Comparison of ENCODE assay signal across 24 cellular contexts in genomic region chr20:51796332-51796731, GRCh38. TPM values are rescaled to one million over a fixed set of nuclear protein-coding genes. Genes with fewer than 3 reads are reported as not detected.
"Had no signal": no experiment of that assay in that cellular context is flagged by ENCODE, and none has a peak within 500 bp of the region (broad histone marks: within the 10 kb centered on the region; RNA-seq: fewer than 3 reads in every experiment).

No MANE protein-coding gene starts in this region.

- H3K4me1 Mint-ChIP-seq: activated T-helper 17 cell treated with anti-CD3 and anti-CD28 coated beads, Interleukin-2, amount 50 U/mL, for 72 hours had no signal

- DNase-seq: activated B cell treated with CpG ODN at 0.5 μM for 24 hours; activated CD4-positive, alpha-beta memory T cell treated with anti-CD3 and anti-CD28 coated beads for 36 hours; activated CD4-positive, alpha-beta T cell treated with anti-CD3 and anti-CD28 coated beads for 4 hours; activated naive CD4-positive, alpha-beta T cell; activated naive CD8-positive, alpha-beta T cell treated with anti-CD3 and anti-CD28 coated beads for 36 hours; amniotic stem cell; effector memory CD4-positive, alpha-beta T cell; foreskin fibroblast; midbrain; right cardiac atrium; stimulated activated CD4-positive, alpha-beta T cell treated with anti-CD3 and anti-CD28 coated beads, Interleukin-15, amount 100 ng/mL, for 24 hours; stimulated activated CD4-positive, alpha-beta T cell treated with anti-CD3 and anti-CD28 coated beads, Interleukin-2, amount 100 ng/mL, for 48 hours; upper lobe of left lung had no signal

- H3K27ac Mint-ChIP-seq: activated B cell treated with CpG ODN at 0.5 μM for 24 hours; activated CD4-positive, alpha-beta memory T cell treated with anti-CD3 and anti-CD28 coated beads for 36 hours; activated naive CD8-positive, alpha-beta T cell treated with anti-CD3 and anti-CD28 coated beads for 36 hours; activated T-helper 17 cell treated with anti-CD3 and anti-CD28 coated beads, Interleukin-2, amount 50 U/mL, for 72 hours; dendritic cell treated with granulocyte-macrophage colony-stimulating factor and Interleukin-4, amounts not matched to agents 40 ng/mL and 50 ng/mL, for 4 days; stimulated activated naive CD8-positive, alpha-beta T cell treated with anti-CD3 and anti-CD28 coated beads, Interleukin-15, Interleukin-2, amounts not matched to agents 100 ng/mL and 50 ng/mL, for 24 hours; T-helper 2 cell treated with Interferon-gamma antibody and Interleukin-4, amounts not matched to agents 5 μg/mL and 100 μg/mL, for 36 hours had no signal

- H3K9me3 ChIP-seq: prostate gland, suprapubic skin, upper lobe of left lung had no signal

- H3K27ac ChIP-seq: hepatocyte, prostate gland, skin epidermis, suprapubic skin, upper lobe of left lung had no signal

- H3K4me3 Mint-ChIP-seq: activated B cell treated with CpG ODN at 0.5 μM for 24 hours; activated CD4-positive, alpha-beta memory T cell treated with anti-CD3 and anti-CD28 coated beads for 36 hours; activated naive CD8-positive, alpha-beta T cell treated with anti-CD3 and anti-CD28 coated beads for 36 hours; activated T-helper 17 cell treated with anti-CD3 and anti-CD28 coated beads, Interleukin-2, amount 50 U/mL, for 72 hours; dendritic cell treated with granulocyte-macrophage colony-stimulating factor and Interleukin-4, amounts not matched to agents 40 ng/mL and 50 ng/mL, for 4 days; stimulated activated naive CD8-positive, alpha-beta T cell treated with anti-CD3 and anti-CD28 coated beads, Interleukin-15, Interleukin-2, amounts not matched to agents 100 ng/mL and 50 ng/mL, for 24 hours; T-helper 2 cell treated with Interferon-gamma antibody and Interleukin-4, amounts not matched to agents 5 μg/mL and 100 μg/mL, for 36 hours had no signal

- H2AFZ ChIP-seq: hepatocyte had no signal

- H3K9me3 Mint-ChIP-seq: activated B cell treated with CpG ODN at 0.5 μM for 24 hours; activated CD4-positive, alpha-beta memory T cell treated with anti-CD3 and anti-CD28 coated beads for 36 hours; activated naive CD8-positive, alpha-beta T cell treated with anti-CD3 and anti-CD28 coated beads for 36 hours; activated T-helper 17 cell treated with anti-CD3 and anti-CD28 coated beads, Interleukin-2, amount 50 U/mL, for 72 hours; dendritic cell treated with granulocyte-macrophage colony-stimulating factor and Interleukin-4, amounts not matched to agents 40 ng/mL and 50 ng/mL, for 4 days; stimulated activated naive CD8-positive, alpha-beta T cell treated with anti-CD3 and anti-CD28 coated beads, Interleukin-15, Interleukin-2, amounts not matched to agents 100 ng/mL and 50 ng/mL, for 24 hours; T-helper 2 cell treated with Interferon-gamma antibody and Interleukin-4, amounts not matched to agents 5 μg/mL and 100 μg/mL, for 36 hours had no signal

- H3K36me3 ChIP-seq: cardiac muscle cell, prostate gland, suprapubic skin, upper lobe of left lung had no signal

- H3K4me2 ChIP-seq: hepatocyte had no signal

- H3K27me3 ChIP-seq: cardiac muscle cell, hepatocyte had no signal

- H3K4me3 ChIP-seq: cardiac muscle cell, hepatocyte, lung, prostate gland, skin epidermis, suprapubic skin, upper lobe of left lung had no signal

- H3K4me1 ChIP-seq: prostate gland had no signal

- H3K36me3 Mint-ChIP-seq: activated CD4-positive, alpha-beta memory T cell treated with anti-CD3 and anti-CD28 coated beads for 36 hours; activated naive CD8-positive, alpha-beta T cell treated with anti-CD3 and anti-CD28 coated beads for 36 hours had no signal

- ATAC-seq: activated T-helper 17 cell treated with anti-CD3 and anti-CD28 coated beads, Interleukin-2, amount 50 U/mL, for 72 hours; left lobe of liver; right cardiac atrium had no signal

RNA-seq across cellular contexts. Expression of gene SALL4, which starts 6.0 kb away (rescaled TPM):
- total RNA-seq: activated B cell treated with CpG ODN at 0.5 μM for 24 hours; activated CD4-positive, alpha-beta memory T cell treated with anti-CD3 and anti-CD28 coated beads for 36 hours; right cardiac atrium had no signal
